In genomic region chr10:46105856-46106409, GRCh38 we compare ENCODE assay signal across 8 cellular contexts. TPM values are rescaled to one million over a fixed set of nuclear protein-coding genes. Genes with fewer than 3 reads are reported as not detected.
A peak's percentile ranks its signal among the peaks of the same experiment; 100 is the strongest.
DNase-seq lines count a peak whose midpoint lies in the region; ATAC-seq and TF ChIP-seq lines count a peak whose summit lies in the region.
"Not testable (repeated sequence)": the region's sequence is repeated elsewhere in the genome, so short reads cannot be mapped to it uniquely, and the experiment has no call there.

No MANE protein-coding gene starts in this region.

- not testable (repeated sequence) for TF ChIP-seq POLR2A in HCT116 (IDR thresholded peaks at IDR 0.05; ENCODE audit: borderline replicate concordance, extremely low read depth, insufficient read depth, insufficient read length); suprapubic skin (IDR thresholded peaks at IDR 0.05)

- not testable (repeated sequence) for ATAC-seq in HCT116

- TF ChIP-seq RAD21 in HCT116 (IDR thresholded peaks at IDR 0.05; ENCODE audit: low read depth) = not testable (repeated sequence)

- not testable (repeated sequence) for H3K36me3 ChIP-seq in DOHH2 (ENCODE audit: control insufficient read depth, low read length); HCT116 (ENCODE audit: control insufficient read depth in 1 of 2, insufficient read depth in 2 of 2, low read length in 2 of 2); HUES6 (ENCODE audit: control insufficient read depth, insufficient read depth, low read length); colonic mucosa; neuron (ENCODE audit: insufficient read depth, low read length); suprapubic skin

- H2AFZ ChIP-seq in HCT116 (ENCODE audit: low read depth, low read length, poor library complexity, severe bottlenecking) = not testable (repeated sequence)
- peak overlapping the region; percentile 92 for H2AFZ ChIP-seq in neuron (ENCODE audit: low read depth, low read length)

- not testable (repeated sequence) for H3F3A ChIP-seq in DOHH2 (ENCODE audit: control insufficient read depth, insufficient read depth)

- not testable (repeated sequence) for H3K36me3 Mint-ChIP-seq in activated CD4-positive, alpha-beta T cell treated with anti-CD3 and anti-CD28 coated beads, Interleukin-2, amount 10 ng/mL, durations not matched to agents 7 days and 5 days (ENCODE audit: low read depth)

- H3K9me3 Mint-ChIP-seq in activated CD4-positive, alpha-beta T cell treated with anti-CD3 and anti-CD28 coated beads, Interleukin-2, amount 10 ng/mL, durations not matched to agents 7 days and 5 days = not testable (repeated sequence)

- not testable (repeated sequence) for TF ChIP-seq EP300 in suprapubic skin (IDR thresholded peaks at IDR 0.05)

- H3K4me2 ChIP-seq in DOHH2 (ENCODE audit: low read length) = peak overlapping the region; percentile 61
- peak overlapping the region; percentile 88 for H3K4me2 ChIP-seq in HCT116 (ENCODE audit: low read length)

- CTCF ChIA-PET in HCT116 (lab: Charles Lee) = not testable (repeated sequence)
- CTCF ChIA-PET in activated CD4-positive, alpha-beta T cell treated with anti-CD3 and anti-CD28 coated beads, Interleukin-2, amount 10 ng/mL, durations not matched to agents 7 days and 5 days (lab: Charles Lee) = interaction anchor here (0.7 kb wide), 1 partner anchor 177 kb away, joined by 3 read pairs; no protein-coding TSS in a partner anchor

- H3K27me3 Mint-ChIP-seq in activated CD4-positive, alpha-beta T cell treated with anti-CD3 and anti-CD28 coated beads, Interleukin-2, amount 10 ng/mL, durations not matched to agents 7 days and 5 days = peaks cover 17% of the 10 kb centered on the region

- not testable (repeated sequence) for H4K20me1 ChIP-seq in DOHH2 (ENCODE audit: control insufficient read depth, insufficient read depth, low read depth, low read length); HCT116 (ENCODE audit: insufficient read depth)

- H3K9ac ChIP-seq in HCT116 (ENCODE audit: low read length) = not testable (repeated sequence)
- H3K9ac ChIP-seq in HUES6 (ENCODE audit: low read length) = peak overlapping the region; percentile 41
- H3K9ac ChIP-seq in colonic mucosa (ENCODE audit: low read depth in 2 of 2, low read length in 2 of 2) = peak overlapping the region in 1 of 2 donors; percentile 66

- RAD21 ChIA-PET in HCT116 (lab: Charles Lee; ENCODE audit: low non-redundant PET in 1 of 2, low total read pairs in 2 of 2, uncharacterized antibody in 2 of 2, unreplicated experiment in 2 of 2) = interaction anchor here in 1 of 2 experiments (1.0 kb wide), 1 partner anchor 177 kb away, joined by 3 read pairs; no protein-coding TSS in a partner anchor

- H3K4me3 ChIP-seq in DOHH2 (ENCODE audit: low read length) (peak overlapping the region; percentile 45; the same call in 1 of the 2 replicates), HCT116 (replicated peaks in 1 of 2; ENCODE audit: low read depth in 1 of 2, low read length in 2 of 2) (peak overlapping the region; percentile 49 to 56), HUES6 (ENCODE audit: low read depth, low read length) (peak overlapping the region; percentile 70), colonic mucosa (peak overlapping the region; percentile 34), iPS-11a (ENCODE audit: low read depth, low read length) (peak overlapping the region; percentile 73), neuron (ENCODE audit: low read length) (peak overlapping the region; percentile 44), suprapubic skin (peak overlapping the region; percentile 45)

- POLR2A ChIA-PET in HCT116 (lab: Charles Lee) = interaction anchor here (0.5 kb wide), 1 partner anchor 64 kb away, joined by 3 read pairs; no protein-coding TSS in a partner anchor
- POLR2A ChIA-PET in activated CD4-positive, alpha-beta T cell treated with anti-CD3 and anti-CD28 coated beads, Interleukin-2, amount 10 ng/mL, durations not matched to agents 7 days and 5 days (lab: Charles Lee) = interaction anchor here (0.7 kb wide), 1 partner anchor 1229 kb away, joined by 3 read pairs; no protein-coding TSS in a partner anchor

- not testable (repeated sequence) for H3K27ac ChIP-seq in DOHH2 (ENCODE audit: low read depth, low read length); HCT116 (ENCODE audit: low read depth, low read length); HUES6 (ENCODE audit: low read depth, low read length); colonic mucosa; suprapubic skin

- WGBS in suprapubic skin = 4% methylated on average over 7 of the region's 32 CpGs

- BruUV-seq in HCT116 (replicated peaks; lab: Mats Ljungman, UMichigan) = not testable (repeated sequence)

- H3K4me3 Mint-ChIP-seq in activated CD4-positive, alpha-beta T cell treated with anti-CD3 and anti-CD28 coated beads, Interleukin-2, amount 10 ng/mL, durations not matched to agents 7 days and 5 days = peak overlapping the region; percentile 75

- intact Hi-C loops in HCT116 (cut with micrococcal nuclease); colonic mucosa (cut with DNase I): not testable (repeated sequence)

- peaks cover 16% of the 10 kb centered on the region for H3K27me3 ChIP-seq in DOHH2 (ENCODE audit: control insufficient read depth, low read length)
- H3K27me3 ChIP-seq in HCT116 (ENCODE audit: insufficient read depth, low read length); colonic mucosa; suprapubic skin: not testable (repeated sequence)
- peaks cover 30% of the 10 kb centered on the region for H3K27me3 ChIP-seq in HUES6 (ENCODE audit: control insufficient read depth, insufficient read depth, low read length)
- peaks cover 21% of the 10 kb centered on the region for H3K27me3 ChIP-seq in neuron (ENCODE audit: insufficient read depth, low read length)

- not testable (repeated sequence) for H3K9me2 ChIP-seq in DOHH2 (replicated peaks; ENCODE audit: control insufficient read depth, low read length); HCT116 (ENCODE audit: insufficient read depth)

- not testable (repeated sequence) for H3K4me1 ChIP-seq in DOHH2 (ENCODE audit: control insufficient read depth, low read length); HCT116 (ENCODE audit: control insufficient read depth in 1 of 2, insufficient read depth in 2 of 2, low read length in 2 of 2); HUES6 (ENCODE audit: control insufficient read depth, insufficient read depth, low read length); colonic mucosa; neuron (ENCODE audit: insufficient read depth, low read length)
- peaks cover 11% of the 10 kb centered on the region for H3K4me1 ChIP-seq in suprapubic skin

- not testable (repeated sequence) for H3K79me2 ChIP-seq in DOHH2 (ENCODE audit: control insufficient read depth, low read length); HCT116 (ENCODE audit: insufficient read depth, low read length)

- H3K27ac Mint-ChIP-seq in activated CD4-positive, alpha-beta T cell treated with anti-CD3 and anti-CD28 coated beads, Interleukin-2, amount 10 ng/mL, durations not matched to agents 7 days and 5 days = peak overlapping the region; percentile 78

- DNase-seq in HCT116 (ENCODE audit: low read depth, low spot score); activated CD4-positive, alpha-beta T cell treated with anti-CD3 and anti-CD28 coated beads, Interleukin-2, amount 10 ng/mL, durations not matched to agents 7 days and 5 days; colonic mucosa: not testable (repeated sequence)
- DNase-seq in suprapubic skin (ENCODE audit: low spot score in 2 of 2) = peak in 1 of 2 donors; percentile 69

- H3K4me1 Mint-ChIP-seq in activated CD4-positive, alpha-beta T cell treated with anti-CD3 and anti-CD28 coated beads, Interleukin-2, amount 10 ng/mL, durations not matched to agents 7 days and 5 days = peaks cover 18% of the 10 kb centered on the region

- not testable (repeated sequence) for H3K9me3 ChIP-seq in DOHH2 (ENCODE audit: control insufficient read depth, insufficient read depth, low read length); HCT116 (ENCODE audit: control insufficient read depth in 1 of 2, insufficient read depth in 1 of 2, low read depth in 1 of 2, low read length in 2 of 2); HUES6 (ENCODE audit: control insufficient read depth, insufficient read depth, low read depth, low read length); colonic mucosa; neuron (ENCODE audit: low read length); suprapubic skin

- TF ChIP-seq CTCF in DOHH2 (IDR thresholded peaks at IDR 0.05; ENCODE audit: low read depth, low read length, poor library complexity, severe bottlenecking); HCT116 (IDR thresholded peaks at IDR 0.05 in 2 of 3, conservative IDR thresholded peaks at IDR 0.05 in 1 of 3; ENCODE audit: borderline replicate concordance in 1 of 3, insufficient read depth in 1 of 3, low read depth in 2 of 3, low read length in 2 of 3); colonic mucosa (IDR thresholded peaks at IDR 0.05); suprapubic skin (IDR thresholded peaks at IDR 0.05): not testable (repeated sequence)

RNA-seq across cellular contexts. Expression of gene MSMB, which starts 59.9 kb away (rescaled TPM):
- total RNA-seq in HCT116 (2021; ENCODE audit: unreplicated experiment) (not detected), colonic mucosa (not detected), suprapubic skin (100 to 1,000 TPM in 1 of 4 donors, 10 to 100 TPM in 1, 1 to 10 TPM in 1, not detected in 1; 4.5 to 104 (median 86.9) TPM)
- not detected in 2 replicates for polyA plus RNA-seq in HCT116 (2012)
- total RNA-seq in activated CD4-positive, alpha-beta T cell treated with anti-CD3 and anti-CD28 coated beads, Interleukin-2, amount 10 ng/mL, durations not matched to agents 7 days and 5 days = not detected
